Comparison of ENCODE assay signal across 2 cellular contexts in genomic region chr12:62730649-62731377, GRCh38.
A peak's percentile ranks its signal among the peaks of the same experiment; 100 is the strongest.
TF ChIP-seq lines count a peak whose summit lies in the region.

No MANE protein-coding gene starts in this region.

TF ChIP-seq in IMR-90, 13 proteins besides CTCF, POLR2A, EP300 and RAD21:
- TF ChIP-seq RFX5 (IDR thresholded peaks at IDR 0.05; ENCODE audit: low read depth, low read length) (no peak), RCOR1 (IDR thresholded peaks at IDR 0.05; ENCODE audit: insufficient replicate concordance, low read length) (no peak), CHD1 (IDR thresholded peaks at IDR 0.05; ENCODE audit: low read depth, low read length) (no peak), FOS (IDR thresholded peaks at IDR 0.05; ENCODE audit: low read depth, low read length) (peak; percentile 17; the same call in 1 of the 2 replicates)
TF ChIP-seq in IMR-90: peak in this region for 1.

TF ChIP-seq in GM12878, 131 proteins besides CTCF, POLR2A, EP300 and RAD21:
- no peak for TF ChIP-seq NBN (IDR thresholded peaks at IDR 0.05)
- TF ChIP-seq RELA (IDR thresholded peaks at IDR 0.05; ENCODE audit: borderline replicate concordance, partially characterized antibody), result no peak
- peak; percentile 54 for TF ChIP-seq SPI1 (IDR thresholded peaks at IDR 0.05; ENCODE audit: borderline replicate concordance, insufficient read depth, low read depth, low read length)
- no peak for TF ChIP-seq TAF1 (IDR thresholded peaks at IDR 0.05; ENCODE audit: borderline replicate concordance, low read depth, low read length)
- TF ChIP-seq JUNB (IDR thresholded peaks at IDR 0.05), result peak; percentile 25; the same call in 1 of the 2 replicates
- peak; percentile 36; the same call in 1 of the 2 replicates for TF ChIP-seq FOXM1 (IDR thresholded peaks at IDR 0.05; ENCODE audit: low read depth, low read length)
- no peak for TF ChIP-seq ESRRA (IDR thresholded peaks at IDR 0.05; ENCODE audit: low read length)
- TF ChIP-seq YY1 (IDR thresholded peaks at IDR 0.05; ENCODE audit: low read depth, low read length), result peak; percentile 72; the same call in 1 of the 2 replicates
- no peak for TF ChIP-seq EZH2 (IDR thresholded peaks at IDR 0.05; ENCODE audit: borderline replicate concordance, control insufficient read depth, low read depth, low read length)
- no peak for TF ChIP-seq HDAC2 (IDR thresholded peaks at IDR 0.05)
- TF ChIP-seq EED (IDR thresholded peaks at IDR 0.05; ENCODE audit: low read depth), result 0 out of 2 replicates have a peak, but pooled peaks have one; percentile 24
- TF ChIP-seq CBX5 (IDR thresholded peaks at IDR 0.05; ENCODE audit: low read depth), result 0 out of 2 replicates have a peak, but pooled peaks have one; percentile 40
- peak; percentile 47; the same call in 1 of the 2 replicates for TF ChIP-seq NFIC (IDR thresholded peaks at IDR 0.05; ENCODE audit: low read depth, low read length)
- no peak for TF ChIP-seq SMAD5 (IDR thresholded peaks at IDR 0.05; ENCODE audit: low read depth)
- TF ChIP-seq RUNX3 (IDR thresholded peaks at IDR 0.05; ENCODE audit: low read length), result peak; percentile 33; the same call in 1 of the 2 replicates
